ENCODE assay signal across 8 cellular contexts in genomic region chr15:33194704-33195261, GRCh38. TPM values are rescaled to one million over a fixed set of nuclear protein-coding genes. Genes with fewer than 3 reads are reported as not detected.
DNase-seq lines count a peak whose midpoint lies in the region; ATAC-seq lines count a peak whose summit lies in the region.

Gene FMN1, minus strand, starts transcription at chr15:33194714. Its CDS starts 39,800 bp downstream, at chr15:33154914.

- POLR2A ChIA-PET in activated CD4-positive, alpha-beta memory T cell treated with anti-CD3 and anti-CD28 coated beads for 36 hours (lab: Charles Lee): no interaction called here

- ATAC-seq in GM18858 (IDR thresholded peaks at IDR 0.05; ENCODE audit: unreplicated experiment) (peak; percentile 93), HG03045 (IDR thresholded peaks at IDR 0.05; ENCODE audit: unreplicated experiment) (peak; percentile 93), left lobe of liver (peak; percentile 97)

- CTCF ChIA-PET in activated CD4-positive, alpha-beta memory T cell treated with anti-CD3 and anti-CD28 coated beads for 36 hours (lab: Charles Lee): interaction anchor here (0.8 to 2.2 kb wide), 3 partner anchors 10 to 532 kb away, joined by 3 to 9 read pairs (median 4); no protein-coding TSS in a partner anchor

- peaks cover 28% of the 10 kb centered on the region for H3K27me3 Mint-ChIP-seq in activated CD4-positive, alpha-beta memory T cell treated with anti-CD3 and anti-CD28 coated beads for 36 hours

- DNase-seq in NCI-H345 (lab: John Stamatoyannopoulos, UW) (peak; percentile 90), dermis microvascular lymphatic vessel endothelial cell (ENCODE audit: low read depth in 2 of 2) (peak; percentile 77 to 94), left lobe of liver (ENCODE audit: low spot score) (peak; percentile 79), NCI-H446 (lab: John Stamatoyannopoulos, UW) (no peak)
- DNase-seq in activated CD4-positive, alpha-beta memory T cell treated with anti-CD3 and anti-CD28 coated beads for 36 hours: peak; percentile 93
- peak; percentile 80 to 85 for DNase-seq in stimulated activated CD4-positive, alpha-beta T cell treated with anti-CD3 and anti-CD28 coated beads, Interleukin-1b, Interleukin-23, amount 100 ng/mL, for 1 hour (ENCODE audit: low read depth in 2 of 2)

- peak within 1 kb of the TSS; percentile 35 for H3K27ac Mint-ChIP-seq in activated CD4-positive, alpha-beta memory T cell treated with anti-CD3 and anti-CD28 coated beads for 36 hours

- peak within 1 kb of the TSS; percentile 67 for H3K4me3 Mint-ChIP-seq in activated CD4-positive, alpha-beta memory T cell treated with anti-CD3 and anti-CD28 coated beads for 36 hours

- intact Hi-C loops in activated CD4-positive, alpha-beta memory T cell treated with anti-CD3 and anti-CD28 coated beads for 36 hours (cut with micrococcal nuclease): loop anchor here (1.0 kb wide), 1 partner anchor 8 kb away; no protein-coding TSS in a partner anchor

- H3K36me3 Mint-ChIP-seq in activated CD4-positive, alpha-beta memory T cell treated with anti-CD3 and anti-CD28 coated beads for 36 hours: no peaks in the 10 kb centered on the region

- H3K9me3 Mint-ChIP-seq in activated CD4-positive, alpha-beta memory T cell treated with anti-CD3 and anti-CD28 coated beads for 36 hours: no peaks in the 10 kb centered on the region

- peaks cover 21% of the 10 kb centered on the region for H3K4me1 Mint-ChIP-seq in activated CD4-positive, alpha-beta memory T cell treated with anti-CD3 and anti-CD28 coated beads for 36 hours (ENCODE audit: low read depth)

RNA-seq across cellular contexts. Expression of gene FMN1, which starts in this region (rescaled TPM):
- under 1 TPM in 1 of 2 experiments, not detected in 1; 0.05 TPM for total RNA-seq in activated CD4-positive, alpha-beta memory T cell treated with anti-CD3 and anti-CD28 coated beads for 36 hours
- total RNA-seq in dermis microvascular lymphatic vessel endothelial cell: under 0.01 TPM in 2 replicates
- 1.2 TPM for total RNA-seq in left lobe of liver

Comparison
In these comparisons a context has a peak if more than half of its experiments do, and no peak if none do; other contexts are left out.
1. Peak in DNase-seq in activated CD4-positive, alpha-beta memory T cell treated with anti-CD3 and anti-CD28 coated beads for 36 hours; RNA of the gene not detected or under 1 TPM.
2. Peak in DNase-seq in dermis microvascular lymphatic vessel endothelial cell; RNA of the gene not detected or under 1 TPM.
3. DNase-seq: peak in NCI-H345 (single experiment), left lobe of liver (single experiment) and stimulated activated CD4-positive, alpha-beta T cell treated with anti-CD3 and anti-CD28 coated beads, Interleukin-1b, Interleukin-23, amount 100 ng/mL, for 1 hour (2 of 2); none in NCI-H446 (0 of 2).
4. Peak in every context shown above with its lines, with median percentiles within 50 percentile points of each other: ATAC-seq.